In genomic region chr2:17625446-17625845, GRCh38 we compare ENCODE assay signal across 22 cellular contexts.
"Had no signal": no experiment of that assay in that cellular context is flagged by ENCODE, and none has a peak within 500 bp of the region (broad histone marks: within the 10 kb centered on the region; RNA-seq: fewer than 3 reads in every experiment).

No MANE protein-coding gene starts in this region.

- ATAC-seq: left colon; natural killer cell; right cardiac atrium; sciatic nerve; stimulated activated naive B cell treated with anti-CD40 and anti-IgM and Interleukin-4, amounts not matched to agents 10 μg/mL and 1 μg/mL and 100 μg/mL, for 72 hours; stimulated activated naive CD8-positive, alpha-beta T cell treated with anti-CD3 and anti-CD28 coated beads, Interleukin-15, Interleukin-2, amounts not matched to agents 100 U/mL and 50 U/mL, for 24 hours had no signal

- DNase-seq: immature natural killer cell; left colon; left ventricle myocardium inferior; mesendoderm; naive B cell; natural killer cell; nephron progenitor cell; ovary; retina; right cardiac atrium; stimulated activated CD4-positive, alpha-beta T cell treated with anti-CD3 and anti-CD28 coated beads, Interleukin-12 subunit alpha, Interleukin-12 subunit beta, amount 100 ng/mL, for 4 hours; stimulated activated CD4-positive, alpha-beta T cell treated with anti-CD3 and anti-CD28 coated beads, Interleukin-15, amount 100 ng/mL, for 24 hours; stimulated activated CD4-positive, alpha-beta T cell treated with anti-CD3 and anti-CD28 coated beads, Interleukin-2, amount 100 ng/mL, for 24 hours; stimulated activated CD4-positive, alpha-beta T cell treated with anti-CD3 and anti-CD28 coated beads, Interleukin-4, amount 100 ng/mL, for 1 hour; stimulated activated naive B cell treated with anti-CD40 and anti-IgM and Interleukin-4, amounts not matched to agents 10 μg/mL and 1 μg/mL and 100 μg/mL, for 72 hours; stimulated activated naive CD8-positive, alpha-beta T cell treated with anti-CD3 and anti-CD28 coated beads, Interleukin-15, Interleukin-2, amounts not matched to agents 100 U/mL and 50 U/mL, for 24 hours; stomach; testis; thyroid gland; transverse colon; upper lobe of left lung had no signal
